ENCODE assay signal across 1 cellular context in the genomic region with DNA sequence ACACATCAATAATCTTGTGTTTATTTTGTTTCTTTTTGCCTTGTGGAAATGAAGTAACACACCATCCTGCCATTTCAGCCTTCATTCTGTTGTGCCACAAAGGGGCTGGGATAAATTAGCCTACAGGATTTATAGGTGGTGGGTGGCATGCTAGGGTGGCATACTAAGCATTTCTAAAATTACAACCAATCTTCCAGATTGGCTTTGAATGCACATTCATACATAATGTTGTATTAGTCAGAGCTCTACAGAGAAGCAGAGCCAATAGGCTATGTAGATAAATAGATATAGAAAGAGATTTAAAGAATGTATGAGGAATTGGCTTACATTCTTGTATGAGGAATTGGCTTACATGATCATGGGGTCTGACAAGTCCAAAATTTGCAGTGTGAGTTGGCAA.
TF ChIP-seq lines count a peak whose summit lies in the region.

No MANE protein-coding gene starts in this region.

TF ChIP-seq in SK-N-SH, 30 proteins besides CTCF, POLR2A, EP300 and RAD21 (continued from another document):
- TF ChIP-seq TEAD4 (IDR thresholded peaks at IDR 0.05; ENCODE audit: borderline replicate concordance, insufficient read depth) = peak; percentile 49; the same call in 1 of the 2 replicates
- TF ChIP-seq NFIC (IDR thresholded peaks at IDR 0.05; ENCODE audit: borderline replicate concordance) = peak; percentile 65
- peak; percentile 72 for TF ChIP-seq TCF12 (IDR thresholded peaks at IDR 0.05)
